In genomic region chr3:128485283-128486156, GRCh38 we compare ENCODE assay signal across 1 cellular context.
TF ChIP-seq lines count a peak whose summit lies in the region.

No MANE protein-coding gene starts in this region.

TF ChIP-seq in endothelial cell of umbilical vein, 7 proteins besides CTCF, POLR2A, EP300 and RAD21:
- TF ChIP-seq POLR2AphosphoS5 (IDR thresholded peaks at IDR 0.05; ENCODE audit: insufficient read depth, low read depth, low read length) (no peak), JUN (IDR thresholded peaks at IDR 0.05; ENCODE audit: borderline replicate concordance, insufficient read depth, insufficient read length, low read depth) (no peak), MAX (IDR thresholded peaks at IDR 0.05; ENCODE audit: insufficient read depth, insufficient read length) (no peak), FOS (IDR thresholded peaks at IDR 0.05; ENCODE audit: borderline replicate concordance, insufficient read depth, low read length) (no peak), MYC (IDR thresholded peaks at IDR 0.05; ENCODE audit: low read depth, low read length) (no peak), GATA2 (IDR thresholded peaks at IDR 0.05; ENCODE audit: insufficient read depth, insufficient read length, low read depth, low read length) (no peak), EZH2 (IDR thresholded peaks at IDR 0.05; ENCODE audit: borderline replicate concordance, low read depth, low read length, severe bottlenecking) (no peak)
TF ChIP-seq in endothelial cell of umbilical vein: peak in this region for 0.
